ENCODE assay signal across 1 cellular context in the genomic region with DNA sequence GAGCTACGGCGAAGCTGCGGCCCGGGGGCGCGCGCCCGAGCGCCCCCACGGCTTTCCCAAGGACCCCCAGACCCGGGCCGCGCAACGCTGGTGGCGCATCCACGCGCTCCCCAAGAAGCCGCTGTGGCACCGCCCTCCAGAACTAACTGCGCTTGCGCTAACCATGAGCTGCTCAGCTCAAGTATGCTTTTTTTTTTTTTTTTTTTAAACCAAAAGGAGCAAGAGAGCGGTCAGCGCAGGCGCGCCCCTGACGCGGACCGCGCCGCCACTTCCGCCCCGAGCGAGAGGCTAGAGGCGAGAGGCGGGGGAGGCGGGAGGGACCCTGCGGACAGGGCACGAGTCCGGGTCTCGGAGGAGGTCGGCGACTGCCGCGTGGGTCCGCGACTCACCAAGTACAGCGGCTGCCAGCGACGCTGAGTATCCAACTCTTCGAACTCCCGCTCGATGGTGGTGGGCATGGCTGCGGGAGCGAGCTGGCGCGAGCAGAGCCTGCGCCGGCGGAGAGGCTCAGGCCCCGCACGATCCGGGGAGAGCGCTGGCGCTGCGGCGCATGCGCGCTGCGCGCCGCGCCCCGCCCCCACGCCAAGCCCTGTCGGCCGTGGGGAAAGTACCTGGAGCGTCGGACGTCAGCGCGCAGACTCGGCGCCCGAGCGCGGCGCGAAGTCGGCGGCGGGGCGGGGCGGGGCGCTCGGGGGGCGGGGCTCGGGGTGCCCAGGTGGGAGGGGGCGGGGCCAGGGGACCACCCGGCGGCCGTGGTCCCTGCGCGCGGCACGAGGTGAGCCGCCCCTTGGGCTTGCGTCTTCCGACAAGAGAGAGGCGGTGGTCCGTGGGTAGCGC.
A peak's percentile ranks its signal among the peaks of the same experiment; 100 is the strongest.
TF ChIP-seq lines count a peak whose summit lies in the region.

A gene (minus strand): TSS at position 554 of the 837 bp plus-strand sequence. CDS start 96 bp downstream, at position 458.

TF ChIP-seq in WTC11, 78 proteins besides CTCF, POLR2A, EP300 and RAD21 (continued from another document and continues in another):
- TF ChIP-seq, protein P1, sequence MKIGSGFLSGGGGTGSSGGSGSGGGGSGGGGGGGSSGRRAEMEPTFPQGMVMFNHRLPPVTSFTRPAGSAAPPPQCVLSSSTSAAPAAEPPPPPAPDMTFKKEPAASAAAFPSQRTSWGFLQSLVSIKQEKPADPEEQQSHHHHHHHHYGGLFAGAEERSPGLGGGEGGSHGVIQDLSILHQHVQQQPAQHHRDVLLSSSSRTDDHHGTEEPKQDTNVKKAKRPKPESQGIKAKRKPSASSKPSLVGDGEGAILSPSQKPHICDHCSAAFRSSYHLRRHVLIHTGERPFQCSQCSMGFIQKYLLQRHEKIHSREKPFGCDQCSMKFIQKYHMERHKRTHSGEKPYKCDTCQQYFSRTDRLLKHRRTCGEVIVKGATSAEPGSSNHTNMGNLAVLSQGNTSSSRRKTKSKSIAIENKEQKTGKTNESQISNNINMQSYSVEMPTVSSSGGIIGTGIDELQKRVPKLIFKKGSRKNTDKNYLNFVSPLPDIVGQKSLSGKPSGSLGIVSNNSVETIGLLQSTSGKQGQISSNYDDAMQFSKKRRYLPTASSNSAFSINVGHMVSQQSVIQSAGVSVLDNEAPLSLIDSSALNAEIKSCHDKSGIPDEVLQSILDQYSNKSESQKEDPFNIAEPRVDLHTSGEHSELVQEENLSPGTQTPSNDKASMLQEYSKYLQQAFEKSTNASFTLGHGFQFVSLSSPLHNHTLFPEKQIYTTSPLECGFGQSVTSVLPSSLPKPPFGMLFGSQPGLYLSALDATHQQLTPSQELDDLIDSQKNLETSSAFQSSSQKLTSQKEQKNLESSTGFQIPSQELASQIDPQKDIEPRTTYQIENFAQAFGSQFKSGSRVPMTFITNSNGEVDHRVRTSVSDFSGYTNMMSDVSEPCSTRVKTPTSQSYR (CRISPR knock-in tag; IDR thresholded peaks at IDR 0.05) = no peak
- TF ChIP-seq ESRRA (CRISPR knock-in tag; IDR thresholded peaks at IDR 0.05; ENCODE audit: borderline replicate concordance) (no peak), ZNF317 (CRISPR knock-in tag; IDR thresholded peaks at IDR 0.05; ENCODE audit: borderline replicate concordance, low read depth) (no peak), SOX15 (CRISPR knock-in tag; IDR thresholded peaks at IDR 0.05) (no peak), MXD4 (CRISPR knock-in tag; IDR thresholded peaks at IDR 0.05; ENCODE audit: borderline replicate concordance) (no peak), RELA (CRISPR knock-in tag; IDR thresholded peaks at IDR 0.05; ENCODE audit: borderline replicate concordance) (0 out of 2 replicates have a peak, but pooled peaks have one; percentile 49), FOXP1 (CRISPR knock-in tag; IDR thresholded peaks at IDR 0.05; ENCODE audit: borderline replicate concordance) (peak; percentile 46; the same call in 1 of the 2 replicates), ATF1 (CRISPR knock-in tag; IDR thresholded peaks at IDR 0.05) (0 out of 2 replicates have a peak, but pooled peaks have one; percentile 62), NFYB (CRISPR knock-in tag; conservative IDR thresholded peaks at IDR 0.05; ENCODE audit: low read depth) (no peak), OVOL2 (CRISPR knock-in tag; IDR thresholded peaks at IDR 0.05; ENCODE audit: borderline replicate concordance) (no peak; the same call in 1 of the 2 replicates), MYBL2 (CRISPR knock-in tag; IDR thresholded peaks at IDR 0.05) (no peak), ZNF263 (CRISPR knock-in tag; IDR thresholded peaks at IDR 0.05; ENCODE audit: low read depth) (0 out of 2 replicates have a peak, but pooled peaks have one; percentile 14), FOXJ3 (CRISPR knock-in tag; IDR thresholded peaks at IDR 0.05; ENCODE audit: borderline replicate concordance) (no peak), SMAD3 (CRISPR knock-in tag; IDR thresholded peaks at IDR 0.05; ENCODE audit: borderline replicate concordance) (peak; percentile 86; the same call in 1 of the 2 replicates), NFE2L1 (CRISPR knock-in tag; IDR thresholded peaks at IDR 0.05) (no peak; the same call in 1 of the 2 replicates), IRF2 (CRISPR knock-in tag; IDR thresholded peaks at IDR 0.05; ENCODE audit: borderline replicate concordance, low read depth) (no peak), CBFB (CRISPR knock-in tag; IDR thresholded peaks at IDR 0.05; ENCODE audit: low read depth) (0 out of 2 replicates have a peak, but pooled peaks have one; percentile 54), KAT7 (CRISPR knock-in tag; IDR thresholded peaks at IDR 0.05; ENCODE audit: borderline replicate concordance) (no peak)
- TF ChIP-seq, protein P2, sequence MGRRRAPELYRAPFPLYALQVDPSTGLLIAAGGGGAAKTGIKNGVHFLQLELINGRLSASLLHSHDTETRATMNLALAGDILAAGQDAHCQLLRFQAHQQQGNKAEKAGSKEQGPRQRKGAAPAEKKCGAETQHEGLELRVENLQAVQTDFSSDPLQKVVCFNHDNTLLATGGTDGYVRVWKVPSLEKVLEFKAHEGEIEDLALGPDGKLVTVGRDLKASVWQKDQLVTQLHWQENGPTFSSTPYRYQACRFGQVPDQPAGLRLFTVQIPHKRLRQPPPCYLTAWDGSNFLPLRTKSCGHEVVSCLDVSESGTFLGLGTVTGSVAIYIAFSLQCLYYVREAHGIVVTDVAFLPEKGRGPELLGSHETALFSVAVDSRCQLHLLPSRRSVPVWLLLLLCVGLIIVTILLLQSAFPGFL (CRISPR knock-in tag; IDR thresholded peaks at IDR 0.05; ENCODE audit: borderline replicate concordance) = no peak
- TF ChIP-seq, protein P3, sequence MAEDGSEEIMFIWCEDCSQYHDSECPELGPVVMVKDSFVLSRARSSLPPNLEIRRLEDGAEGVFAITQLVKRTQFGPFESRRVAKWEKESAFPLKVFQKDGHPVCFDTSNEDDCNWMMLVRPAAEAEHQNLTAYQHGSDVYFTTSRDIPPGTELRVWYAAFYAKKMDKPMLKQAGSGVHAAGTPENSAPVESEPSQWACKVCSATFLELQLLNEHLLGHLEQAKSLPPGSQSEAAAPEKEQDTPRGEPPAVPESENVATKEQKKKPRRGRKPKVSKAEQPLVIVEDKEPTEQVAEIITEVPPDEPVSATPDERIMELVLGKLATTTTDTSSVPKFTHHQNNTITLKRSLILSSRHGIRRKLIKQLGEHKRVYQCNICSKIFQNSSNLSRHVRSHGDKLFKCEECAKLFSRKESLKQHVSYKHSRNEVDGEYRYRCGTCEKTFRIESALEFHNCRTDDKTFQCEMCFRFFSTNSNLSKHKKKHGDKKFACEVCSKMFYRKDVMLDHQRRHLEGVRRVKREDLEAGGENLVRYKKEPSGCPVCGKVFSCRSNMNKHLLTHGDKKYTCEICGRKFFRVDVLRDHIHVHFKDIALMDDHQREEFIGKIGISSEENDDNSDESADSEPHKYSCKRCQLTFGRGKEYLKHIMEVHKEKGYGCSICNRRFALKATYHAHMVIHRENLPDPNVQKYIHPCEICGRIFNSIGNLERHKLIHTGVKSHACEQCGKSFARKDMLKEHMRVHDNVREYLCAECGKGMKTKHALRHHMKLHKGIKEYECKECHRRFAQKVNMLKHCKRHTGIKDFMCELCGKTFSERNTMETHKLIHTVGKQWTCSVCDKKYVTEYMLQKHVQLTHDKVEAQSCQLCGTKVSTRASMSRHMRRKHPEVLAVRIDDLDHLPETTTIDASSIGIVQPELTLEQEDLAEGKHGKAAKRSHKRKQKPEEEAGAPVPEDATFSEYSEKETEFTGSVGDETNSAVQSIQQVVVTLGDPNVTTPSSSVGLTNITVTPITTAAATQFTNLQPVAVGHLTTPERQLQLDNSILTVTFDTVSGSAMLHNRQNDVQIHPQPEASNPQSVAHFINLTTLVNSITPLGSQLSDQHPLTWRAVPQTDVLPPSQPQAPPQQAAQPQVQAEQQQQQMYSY (CRISPR knock-in tag; IDR thresholded peaks at IDR 0.05) = 0 out of 2 replicates have a peak, but pooled peaks have one; percentile 10
- TF ChIP-seq, protein P4, sequence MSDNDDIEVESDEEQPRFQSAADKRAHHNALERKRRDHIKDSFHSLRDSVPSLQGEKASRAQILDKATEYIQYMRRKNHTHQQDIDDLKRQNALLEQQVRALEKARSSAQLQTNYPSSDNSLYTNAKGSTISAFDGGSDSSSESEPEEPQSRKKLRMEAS (CRISPR knock-in tag; IDR thresholded peaks at IDR 0.05) = peak; percentile 82
- TF ChIP-seq, protein P5, sequence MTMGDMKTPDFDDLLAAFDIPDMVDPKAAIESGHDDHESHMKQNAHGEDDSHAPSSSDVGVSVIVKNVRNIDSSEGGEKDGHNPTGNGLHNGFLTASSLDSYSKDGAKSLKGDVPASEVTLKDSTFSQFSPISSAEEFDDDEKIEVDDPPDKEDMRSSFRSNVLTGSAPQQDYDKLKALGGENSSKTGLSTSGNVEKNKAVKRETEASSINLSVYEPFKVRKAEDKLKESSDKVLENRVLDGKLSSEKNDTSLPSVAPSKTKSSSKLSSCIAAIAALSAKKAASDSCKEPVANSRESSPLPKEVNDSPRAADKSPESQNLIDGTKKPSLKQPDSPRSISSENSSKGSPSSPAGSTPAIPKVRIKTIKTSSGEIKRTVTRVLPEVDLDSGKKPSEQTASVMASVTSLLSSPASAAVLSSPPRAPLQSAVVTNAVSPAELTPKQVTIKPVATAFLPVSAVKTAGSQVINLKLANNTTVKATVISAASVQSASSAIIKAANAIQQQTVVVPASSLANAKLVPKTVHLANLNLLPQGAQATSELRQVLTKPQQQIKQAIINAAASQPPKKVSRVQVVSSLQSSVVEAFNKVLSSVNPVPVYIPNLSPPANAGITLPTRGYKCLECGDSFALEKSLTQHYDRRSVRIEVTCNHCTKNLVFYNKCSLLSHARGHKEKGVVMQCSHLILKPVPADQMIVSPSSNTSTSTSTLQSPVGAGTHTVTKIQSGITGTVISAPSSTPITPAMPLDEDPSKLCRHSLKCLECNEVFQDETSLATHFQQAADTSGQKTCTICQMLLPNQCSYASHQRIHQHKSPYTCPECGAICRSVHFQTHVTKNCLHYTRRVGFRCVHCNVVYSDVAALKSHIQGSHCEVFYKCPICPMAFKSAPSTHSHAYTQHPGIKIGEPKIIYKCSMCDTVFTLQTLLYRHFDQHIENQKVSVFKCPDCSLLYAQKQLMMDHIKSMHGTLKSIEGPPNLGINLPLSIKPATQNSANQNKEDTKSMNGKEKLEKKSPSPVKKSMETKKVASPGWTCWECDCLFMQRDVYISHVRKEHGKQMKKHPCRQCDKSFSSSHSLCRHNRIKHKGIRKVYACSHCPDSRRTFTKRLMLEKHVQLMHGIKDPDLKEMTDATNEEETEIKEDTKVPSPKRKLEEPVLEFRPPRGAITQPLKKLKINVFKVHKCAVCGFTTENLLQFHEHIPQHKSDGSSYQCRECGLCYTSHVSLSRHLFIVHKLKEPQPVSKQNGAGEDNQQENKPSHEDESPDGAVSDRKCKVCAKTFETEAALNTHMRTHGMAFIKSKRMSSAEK (CRISPR knock-in tag; IDR thresholded peaks at IDR 0.05; ENCODE audit: borderline replicate concordance) = no peak
- TF ChIP-seq, protein P6, sequence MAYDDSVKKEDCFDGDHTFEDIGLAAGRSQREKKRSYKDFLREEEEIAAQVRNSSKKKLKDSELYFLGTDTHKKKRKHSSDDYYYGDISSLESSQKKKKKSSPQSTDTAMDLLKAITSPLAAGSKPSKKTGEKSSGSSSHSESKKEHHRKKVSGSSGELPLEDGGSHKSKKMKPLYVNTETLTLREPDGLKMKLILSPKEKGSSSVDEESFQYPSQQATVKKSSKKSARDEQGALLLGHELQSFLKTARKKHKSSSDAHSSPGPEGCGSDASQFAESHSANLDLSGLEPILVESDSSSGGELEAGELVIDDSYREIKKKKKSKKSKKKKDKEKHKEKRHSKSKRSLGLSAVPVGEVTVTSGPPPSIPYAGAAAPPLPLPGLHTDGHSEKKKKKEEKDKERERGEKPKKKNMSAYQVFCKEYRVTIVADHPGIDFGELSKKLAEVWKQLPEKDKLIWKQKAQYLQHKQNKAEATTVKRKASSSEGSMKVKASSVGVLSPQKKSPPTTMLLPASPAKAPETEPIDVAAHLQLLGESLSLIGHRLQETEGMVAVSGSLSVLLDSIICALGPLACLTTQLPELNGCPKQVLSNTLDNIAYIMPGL (CRISPR knock-in tag; IDR thresholded peaks at IDR 0.05) = 0 out of 2 replicates have a peak, but pooled peaks have one; percentile 65
- TF ChIP-seq, protein P7, sequence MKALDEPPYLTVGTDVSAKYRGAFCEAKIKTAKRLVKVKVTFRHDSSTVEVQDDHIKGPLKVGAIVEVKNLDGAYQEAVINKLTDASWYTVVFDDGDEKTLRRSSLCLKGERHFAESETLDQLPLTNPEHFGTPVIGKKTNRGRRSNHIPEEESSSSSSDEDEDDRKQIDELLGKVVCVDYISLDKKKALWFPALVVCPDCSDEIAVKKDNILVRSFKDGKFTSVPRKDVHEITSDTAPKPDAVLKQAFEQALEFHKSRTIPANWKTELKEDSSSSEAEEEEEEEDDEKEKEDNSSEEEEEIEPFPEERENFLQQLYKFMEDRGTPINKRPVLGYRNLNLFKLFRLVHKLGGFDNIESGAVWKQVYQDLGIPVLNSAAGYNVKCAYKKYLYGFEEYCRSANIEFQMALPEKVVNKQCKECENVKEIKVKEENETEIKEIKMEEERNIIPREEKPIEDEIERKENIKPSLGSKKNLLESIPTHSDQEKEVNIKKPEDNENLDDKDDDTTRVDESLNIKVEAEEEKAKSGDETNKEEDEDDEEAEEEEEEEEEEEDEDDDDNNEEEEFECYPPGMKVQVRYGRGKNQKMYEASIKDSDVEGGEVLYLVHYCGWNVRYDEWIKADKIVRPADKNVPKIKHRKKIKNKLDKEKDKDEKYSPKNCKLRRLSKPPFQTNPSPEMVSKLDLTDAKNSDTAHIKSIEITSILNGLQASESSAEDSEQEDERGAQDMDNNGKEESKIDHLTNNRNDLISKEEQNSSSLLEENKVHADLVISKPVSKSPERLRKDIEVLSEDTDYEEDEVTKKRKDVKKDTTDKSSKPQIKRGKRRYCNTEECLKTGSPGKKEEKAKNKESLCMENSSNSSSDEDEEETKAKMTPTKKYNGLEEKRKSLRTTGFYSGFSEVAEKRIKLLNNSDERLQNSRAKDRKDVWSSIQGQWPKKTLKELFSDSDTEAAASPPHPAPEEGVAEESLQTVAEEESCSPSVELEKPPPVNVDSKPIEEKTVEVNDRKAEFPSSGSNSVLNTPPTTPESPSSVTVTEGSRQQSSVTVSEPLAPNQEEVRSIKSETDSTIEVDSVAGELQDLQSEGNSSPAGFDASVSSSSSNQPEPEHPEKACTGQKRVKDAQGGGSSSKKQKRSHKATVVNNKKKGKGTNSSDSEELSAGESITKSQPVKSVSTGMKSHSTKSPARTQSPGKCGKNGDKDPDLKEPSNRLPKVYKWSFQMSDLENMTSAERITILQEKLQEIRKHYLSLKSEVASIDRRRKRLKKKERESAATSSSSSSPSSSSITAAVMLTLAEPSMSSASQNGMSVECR (CRISPR knock-in tag; IDR thresholded peaks at IDR 0.05; ENCODE audit: borderline replicate concordance) = peak; percentile 74; the same call in 1 of the 2 replicates
- TF ChIP-seq, protein P8, sequence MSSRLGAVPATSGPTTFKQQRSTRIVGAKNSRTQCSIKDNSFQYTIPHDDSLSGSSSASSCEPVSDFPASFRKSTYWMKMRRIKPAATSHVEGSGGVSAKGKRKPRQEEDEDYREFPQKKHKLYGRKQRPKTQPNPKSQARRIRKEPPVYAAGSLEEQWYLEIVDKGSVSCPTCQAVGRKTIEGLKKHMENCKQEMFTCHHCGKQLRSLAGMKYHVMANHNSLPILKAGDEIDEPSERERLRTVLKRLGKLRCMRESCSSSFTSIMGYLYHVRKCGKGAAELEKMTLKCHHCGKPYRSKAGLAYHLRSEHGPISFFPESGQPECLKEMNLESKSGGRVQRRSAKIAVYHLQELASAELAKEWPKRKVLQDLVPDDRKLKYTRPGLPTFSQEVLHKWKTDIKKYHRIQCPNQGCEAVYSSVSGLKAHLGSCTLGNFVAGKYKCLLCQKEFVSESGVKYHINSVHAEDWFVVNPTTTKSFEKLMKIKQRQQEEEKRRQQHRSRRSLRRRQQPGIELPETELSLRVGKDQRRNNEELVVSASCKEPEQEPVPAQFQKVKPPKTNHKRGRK (CRISPR knock-in tag; IDR thresholded peaks at IDR 0.05; ENCODE audit: borderline replicate concordance) = no peak
- TF ChIP-seq, protein P9, sequence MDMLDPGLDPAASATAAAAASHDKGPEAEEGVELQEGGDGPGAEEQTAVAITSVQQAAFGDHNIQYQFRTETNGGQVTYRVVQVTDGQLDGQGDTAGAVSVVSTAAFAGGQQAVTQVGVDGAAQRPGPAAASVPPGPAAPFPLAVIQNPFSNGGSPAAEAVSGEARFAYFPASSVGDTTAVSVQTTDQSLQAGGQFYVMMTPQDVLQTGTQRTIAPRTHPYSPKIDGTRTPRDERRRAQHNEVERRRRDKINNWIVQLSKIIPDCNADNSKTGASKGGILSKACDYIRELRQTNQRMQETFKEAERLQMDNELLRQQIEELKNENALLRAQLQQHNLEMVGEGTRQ (CRISPR knock-in tag; IDR thresholded peaks at IDR 0.05) = peak; percentile 48; the same call in 1 of the 2 replicates
